ENCODE assay signal across 8 cellular contexts in the genomic region with DNA sequence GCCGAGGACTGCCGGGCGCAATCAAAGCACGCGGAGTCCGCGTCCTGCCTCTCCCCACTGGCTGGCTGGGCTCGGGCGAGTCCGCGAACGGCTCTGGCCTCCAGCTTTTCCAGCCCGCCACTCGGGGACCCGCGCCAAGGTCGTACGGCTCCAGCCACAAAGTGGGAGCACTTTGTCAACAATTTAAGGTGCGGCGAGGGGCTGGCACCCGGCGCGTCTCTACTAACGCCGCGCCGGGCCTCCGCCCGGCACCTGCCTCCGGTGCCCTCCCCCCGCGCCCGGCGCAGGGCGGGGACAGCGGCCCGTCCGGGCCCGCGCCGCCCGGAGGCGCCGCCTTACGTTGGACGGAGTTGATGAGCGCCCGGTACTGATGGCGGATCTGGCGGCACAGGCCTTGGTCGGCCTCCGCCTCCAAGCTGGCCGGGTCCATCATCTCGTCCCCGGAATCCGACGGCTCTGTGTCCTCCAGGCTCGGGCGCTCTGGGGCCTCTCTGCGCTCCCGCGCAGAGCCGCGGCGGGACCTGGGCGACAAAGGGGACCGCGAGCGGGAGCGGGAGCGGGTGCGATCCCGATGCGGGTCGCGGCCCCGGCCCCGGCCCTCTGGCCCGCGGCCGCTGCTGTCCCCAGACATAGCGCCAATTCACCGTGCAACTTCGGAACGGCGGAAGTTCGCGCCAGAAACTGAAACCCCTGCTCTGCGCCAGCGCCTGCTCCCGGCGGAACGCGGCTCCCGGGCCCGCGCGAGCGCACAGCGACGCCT.
DNase-seq lines count a peak whose midpoint lies in the region; ATAC-seq and TF ChIP-seq lines count a peak whose summit lies in the region.

A gene with protein sequence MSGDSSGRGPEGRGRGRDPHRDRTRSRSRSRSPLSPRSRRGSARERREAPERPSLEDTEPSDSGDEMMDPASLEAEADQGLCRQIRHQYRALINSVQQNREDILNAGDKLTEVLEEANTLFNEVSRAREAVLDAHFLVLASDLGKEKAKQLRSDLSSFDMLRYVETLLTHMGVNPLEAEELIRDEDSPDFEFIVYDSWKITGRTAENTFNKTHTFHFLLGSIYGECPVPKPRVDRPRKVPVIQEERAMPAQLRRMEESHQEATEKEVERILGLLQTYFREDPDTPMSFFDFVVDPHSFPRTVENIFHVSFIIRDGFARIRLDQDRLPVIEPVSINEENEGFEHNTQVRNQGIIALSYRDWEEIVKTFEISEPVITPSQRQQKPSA (minus strand): TSS at position 683 of the 760 bp plus-strand sequence. CDS start 52 bp downstream, at position 631.

- DNase-seq in DMS153 treated with DMSO at 0.1 percent for 48 hours (lab: John Stamatoyannopoulos, UW; ENCODE audit: unreplicated experiment) (peak; percentile 70), GM20000 (ENCODE audit: low spot score) (peak; percentile 96), HS-5 (ENCODE audit: low read depth) (peak; percentile 22), RKO (ENCODE audit: low spot score) (peak; percentile 81), fibroblast of pulmonary artery (ENCODE audit: low read depth) (peak; percentile 76)
- peak; percentile 62 for DNase-seq in activated T-helper 9 cell treated with anti-CD3 and anti-CD28 coated beads, Interleukin-2, amount 50 U/mL, for 16 hours (ENCODE audit: low read depth)
- peak; percentile 84 for DNase-seq in stimulated activated naive CD8-positive, alpha-beta T cell treated with anti-CD3 and anti-CD28 coated beads, Interleukin-15, Interleukin-2, amounts not matched to agents 100 U/mL and 50 U/mL, for 24 hours

- H3K27me3 Mint-ChIP-seq in nephron (ENCODE audit: low read depth), result no peaks in the 10 kb centered on the region

- H3K27ac Mint-ChIP-seq in nephron, result peak within 1 kb of the TSS in 1 of 3 experiments; percentile 80

- H3K4me3 ChIP-seq in fibroblast of pulmonary artery (replicated peaks; ENCODE audit: low read depth, low read length), result peak within 1 kb of the TSS; percentile 67

- H3K4me1 Mint-ChIP-seq in nephron, result peaks cover 18% of the 10 kb centered on the region

- peak; percentile 87 for ATAC-seq in stimulated activated naive CD8-positive, alpha-beta T cell treated with anti-CD3 and anti-CD28 coated beads, Interleukin-15, Interleukin-2, amounts not matched to agents 100 U/mL and 50 U/mL, for 24 hours

- peak; percentile 80 for TF ChIP-seq CTCF in GM20000 (IDR thresholded peaks at IDR 0.05; ENCODE audit: extremely low read depth, missing control alignments)
- no peak for TF ChIP-seq CTCF in fibroblast of pulmonary artery (IDR thresholded peaks at IDR 0.05; ENCODE audit: low read length, missing control alignments)
- TF ChIP-seq CTCF in nephron (IDR thresholded peaks at IDR 0.05; ENCODE audit: unreplicated experiment in 3 of 3), result no peak

- peaks cover 36% of the 10 kb centered on the region for H3K36me3 Mint-ChIP-seq in nephron (ENCODE audit: low read depth)

- peaks cover 8% of the 10 kb centered on the region for H3K9me3 Mint-ChIP-seq in nephron

- H3K4me3 Mint-ChIP-seq in nephron, result peak within 1 kb of the TSS; percentile 74 to 86 (median 84)

Comparison
In these comparisons a context has a peak if more than half of its experiments do, and no peak if none do; other contexts are left out.
1. Peak in every context shown above with its lines: DNase-seq, ATAC-seq and H3K4me3 ChIP-seq.
2. DNase-seq: peak in every context shown above with its lines; median percentile 96 in GM20000; 84 in stimulated activated naive CD8-positive, alpha-beta T cell treated with anti-CD3 and anti-CD28 coated beads, Interleukin-15, Interleukin-2, amounts not matched to agents 100 U/mL and 50 U/mL, for 24 hours; 81 in RKO; 76 in fibroblast of pulmonary artery; 70 in DMS153 treated with DMSO at 0.1 percent for 48 hours; 62 in activated T-helper 9 cell treated with anti-CD3 and anti-CD28 coated beads, Interleukin-2, amount 50 U/mL, for 16 hours; 22 in HS-5.